9 cellular contexts compared by ENCODE assay signal in the genomic region with DNA sequence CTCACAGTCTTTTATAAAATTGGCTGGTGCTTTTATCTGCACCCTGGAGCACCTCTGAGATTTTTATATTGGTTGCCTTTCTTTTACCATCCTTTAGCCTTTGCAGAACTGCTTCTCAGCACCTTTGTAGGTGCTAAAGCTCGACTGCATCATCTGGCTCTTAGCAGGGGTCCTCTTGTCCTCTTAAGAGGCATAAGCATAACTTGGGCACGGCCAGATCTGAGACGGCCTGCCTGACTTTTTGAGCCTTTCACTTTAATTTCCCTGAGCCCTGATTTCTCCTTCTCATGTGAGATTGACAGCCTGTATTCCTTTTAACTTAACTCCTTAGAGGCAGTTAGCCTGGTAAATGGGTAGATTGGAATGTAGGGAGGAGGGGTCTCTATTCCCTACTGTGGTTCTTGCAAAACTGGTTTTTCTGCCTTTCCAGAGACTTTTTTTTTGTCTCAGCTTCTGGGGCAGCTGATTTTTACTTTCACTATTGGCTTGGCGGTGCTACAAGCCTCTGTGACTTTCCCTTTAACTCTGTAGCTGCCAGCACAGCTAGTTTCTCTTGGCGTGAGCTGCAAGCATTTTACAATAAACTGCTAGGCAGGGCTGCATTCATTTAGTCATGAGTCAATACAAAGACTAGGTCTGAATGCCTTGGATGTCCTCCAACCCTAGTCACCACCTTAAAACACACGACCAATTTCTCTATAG. TPM values are rescaled to one million over a fixed set of nuclear protein-coding genes. Genes with fewer than 3 reads are reported as not detected.
A peak's percentile ranks its signal among the peaks of the same experiment; 100 is the strongest.
DNase-seq lines count a peak whose midpoint lies in the region; ATAC-seq and TF ChIP-seq lines count a peak whose summit lies in the region.
"Had no signal": no experiment of that assay in that cellular context is flagged by ENCODE, and none has a peak within 500 bp of the region (broad histone marks: within the 10 kb centered on the region; RNA-seq: fewer than 3 reads in every experiment).

No MANE protein-coding gene starts in this region.

- DNase-seq in Ammon's horn (ENCODE audit: low spot score) (peak; percentile 11), Panc1 (ENCODE audit: low read depth, low spot score) (peak; percentile 8), dedifferentiated amniotic fluid mesenchymal stem cell (ENCODE audit: extremely low spot score) (peak; percentile 26), medulla oblongata (ENCODE audit: extremely low spot score) (peak; percentile 73), OCI-M2 (lab: John Stamatoyannopoulos, UW; ENCODE audit: unreplicated experiment) (no peak)

- peaks cover 7% of the 10 kb centered on the region for H3K9me3 ChIP-seq in Panc1 (ENCODE audit: control insufficient read depth, insufficient read depth, low read depth, low read length)

- POLR2A ChIA-PET in Panc1 (lab: Charles Lee) = no interaction called here

- H3K4me1 ChIP-seq in Panc1 (ENCODE audit: control insufficient read depth, insufficient read depth, low read length) (peaks cover 8% of the 10 kb centered on the region; the same call in 1 of the 2 replicates), urinary bladder (ENCODE audit: insufficient read depth) (no peaks in the 10 kb centered on the region)

- intact Hi-C loops in Panc1 (cut with micrococcal nuclease; ENCODE audit: unreplicated experiment) = no loop called here

- H3K27me3 ChIP-seq in Panc1 (ENCODE audit: control insufficient read depth, insufficient read depth, low read length) = no peaks in the 10 kb centered on the region

- H3K4me3 ChIP-seq in Panc1 (ENCODE audit: low read depth in 2 of 2, low read length in 2 of 2) (peak overlapping the region; percentile 33 to 53), urinary bladder (ENCODE audit: low read depth, low read length) (peak overlapping the region; percentile 54)

- ATAC-seq in GM18870 (IDR thresholded peaks at IDR 0.05; ENCODE audit: unreplicated experiment) = peak; percentile 59
- ATAC-seq in HG03139 (IDR thresholded peaks at IDR 0.05; ENCODE audit: unreplicated experiment) = peak; percentile 47
- ATAC-seq in Panc1 = peak; percentile 82

- CTCF ChIA-PET in Panc1 (lab: Charles Lee) = no interaction called here

- BruUV-seq in Panc1 (replicated peaks; lab: Mats Ljungman, UMichigan) = no TSS peak

- WGBS in urinary bladder = 2% methylated on average over 6 of the region's 6 CpGs

- in situ Hi-C loops in Panc1 (cut with HindIII; ENCODE audit: low pct_unique_long_range_greater_than_20kb, low sequenced_read_pairs) = no loop called here

- H3K27ac ChIP-seq in Panc1 (ENCODE audit: low read length) (no peak overlapping the region), urinary bladder (ENCODE audit: low read depth) (no peak overlapping the region)

- H3K36me3 ChIP-seq in Panc1 (ENCODE audit: control insufficient read depth, insufficient read depth, low read length) (no peaks in the 10 kb centered on the region), urinary bladder (ENCODE audit: insufficient read depth) (no peaks in the 10 kb centered on the region)

- TF ChIP-seq CTCF in Panc1 (IDR thresholded peaks at IDR 0.05) = no peak

RNA-seq across cellular contexts. Expression of gene ZPBP, which starts 24.0 kb away (rescaled TPM):
- total RNA-seq in Panc1 (2021; ENCODE audit: unreplicated experiment) (not detected), urinary bladder (0.21 TPM)
- not detected for polyA plus RNA-seq in Panc1 (2012; ENCODE audit: insufficient read length)
- polyA plus RNA-seq in urinary bladder = not detected
- total RNA-seq: neural crest cell had no signal
